13 cellular contexts compared by ENCODE assay signal in the genomic region with DNA sequence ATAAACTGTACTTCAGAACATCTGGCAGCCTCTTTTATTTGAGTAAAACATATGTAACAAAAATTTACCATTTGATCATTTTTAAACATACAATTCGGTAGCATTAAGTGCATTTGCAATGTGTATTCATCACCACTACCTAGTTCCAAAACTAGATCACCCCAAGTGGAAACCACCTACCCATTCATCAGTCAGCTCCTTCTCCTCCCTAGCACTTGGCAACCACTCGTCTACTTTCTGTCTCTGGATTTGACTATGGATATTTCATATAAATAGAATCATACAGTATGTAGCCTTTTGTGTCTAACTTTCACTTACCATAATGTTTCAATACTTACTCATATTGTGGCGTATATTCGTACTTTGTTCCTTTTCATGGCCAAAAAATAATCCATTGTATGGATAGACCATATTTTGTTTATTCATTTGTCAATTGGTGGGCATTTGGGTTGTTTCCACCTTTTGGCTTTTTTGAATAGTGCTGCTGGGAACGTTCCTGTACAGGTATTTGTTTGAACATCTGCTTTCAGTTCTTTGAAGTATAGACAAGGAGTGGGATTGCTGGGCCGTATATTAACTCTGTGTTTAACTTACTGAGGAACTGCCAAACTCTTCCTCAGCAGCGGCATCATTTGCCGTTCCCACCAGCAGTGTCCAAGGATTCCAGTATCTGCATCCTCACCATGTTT. TPM values are rescaled to one million over a fixed set of nuclear protein-coding genes. Genes with fewer than 3 reads are reported as not detected.
DNase-seq lines count a peak whose midpoint lies in the region; ATAC-seq and TF ChIP-seq lines count a peak whose summit lies in the region.
"Had no signal": no experiment of that assay in that cellular context is flagged by ENCODE, and none has a peak within 500 bp of the region (broad histone marks: within the 10 kb centered on the region; RNA-seq: fewer than 3 reads in every experiment).

No MANE protein-coding gene starts in this region.

- POLR2A ChIA-PET in GM10248 (lab: Yijun Ruan, JAX) = no interaction called here
- POLR2A ChIA-PET in activated CD8-positive, alpha-beta T cell treated with anti-CD3 and anti-CD28 coated beads for 36 hours (lab: Charles Lee) = interaction anchor here (0.6 kb wide), 1 partner anchor 171 kb away, joined by 3 read pairs; no protein-coding TSS in a partner anchor

- peaks cover 42% of the 10 kb centered on the region for H3K4me1 ChIP-seq in psoas muscle

- peak overlapping the region; percentile 70 for H3K27ac Mint-ChIP-seq in activated CD8-positive, alpha-beta T cell treated with anti-CD3 and anti-CD28 coated beads for 36 hours
- H3K27ac Mint-ChIP-seq: GM23338 had no signal

- H3K9me3 Mint-ChIP-seq in activated CD8-positive, alpha-beta T cell treated with anti-CD3 and anti-CD28 coated beads for 36 hours = no peaks in the 10 kb centered on the region
- H3K9me3 Mint-ChIP-seq: GM23338 had no signal

- no peaks in the 10 kb centered on the region for H3K27me3 Mint-ChIP-seq in activated CD8-positive, alpha-beta T cell treated with anti-CD3 and anti-CD28 coated beads for 36 hours

- CTCF ChIA-PET in GM10248 (lab: Yijun Ruan, JAX) = interaction anchor here (0.6 to 1.9 kb wide), 4 partner anchors 9 to 130 kb away, joined by 3 to 10 read pairs (median 5); no protein-coding TSS in a partner anchor
- CTCF ChIA-PET in activated CD8-positive, alpha-beta T cell treated with anti-CD3 and anti-CD28 coated beads for 36 hours (lab: Charles Lee) = interaction anchor here (1.3 kb wide), 1 partner anchor 210 kb away, joined by 3 read pairs; no protein-coding TSS in a partner anchor

- peaks cover 37% of the 10 kb centered on the region for H3K36me3 Mint-ChIP-seq in activated CD8-positive, alpha-beta T cell treated with anti-CD3 and anti-CD28 coated beads for 36 hours (ENCODE audit: low read depth)

- H3K9me3 ChIP-seq in psoas muscle = no peaks in the 10 kb centered on the region
- H3K9me3 ChIP-seq: uterus had no signal

- WGBS in psoas muscle, 3 donors = 72 to 84% (median 80%) methylated on average over 8 of the region's 8 CpGs

- intact Hi-C loops in activated CD8-positive, alpha-beta T cell treated with anti-CD3 and anti-CD28 coated beads for 36 hours (cut with micrococcal nuclease) = no loop called here
- intact Hi-C loops in psoas muscle (cut with DNase I) = no loop called here

- peak; percentile 13 for ATAC-seq in GM21825 (IDR thresholded peaks at IDR 0.05; ENCODE audit: unreplicated experiment)
- ATAC-seq in activated CD8-positive, alpha-beta T cell treated with anti-CD3 and anti-CD28 coated beads for 36 hours = no peak
- no peak for ATAC-seq in psoas muscle
- ATAC-seq: GM23338 had no signal

- H3K4me3 ChIP-seq in psoas muscle = no peak overlapping the region
- H3K4me3 ChIP-seq: GM23338, uterus had no signal

- H3K4me3 Mint-ChIP-seq in activated CD8-positive, alpha-beta T cell treated with anti-CD3 and anti-CD28 coated beads for 36 hours = no peak overlapping the region
- H3K4me3 Mint-ChIP-seq: GM23338 had no signal

- H3K36me3 ChIP-seq in psoas muscle (ENCODE audit: insufficient read depth in 1 of 2, low read depth in 1 of 2) = peaks cover 0 to 19% of the 10 kb centered on the region in 2 donors
- H3K36me3 ChIP-seq: uterus had no signal

- TF ChIP-seq CTCF in GM10248 (IDR thresholded peaks at IDR 0.05; ENCODE audit: control extremely low read depth, extremely low read depth, low read depth, missing control alignments) (no peak), psoas muscle (IDR thresholded peaks at IDR 0.05) (no peak)
- no peak for TF ChIP-seq CTCF in activated CD8-positive, alpha-beta T cell treated with anti-CD3 and anti-CD28 coated beads for 36 hours (IDR thresholded peaks at IDR 0.05)

- peak overlapping the region; percentile 76 for H3K27ac ChIP-seq in psoas muscle

- peaks cover 38% of the 10 kb centered on the region for H3K4me1 Mint-ChIP-seq in activated CD8-positive, alpha-beta T cell treated with anti-CD3 and anti-CD28 coated beads for 36 hours (ENCODE audit: low read depth)
- H3K4me1 Mint-ChIP-seq: GM23338 had no signal

- DNase-seq in GM10248 (ENCODE audit: extremely low spot score) (peak; percentile 17), psoas muscle (no peak), NCI-H1436 (lab: John Stamatoyannopoulos, UW) (no peak), SKM-1 (lab: John Stamatoyannopoulos, UW; ENCODE audit: unreplicated experiment) (no peak)
- DNase-seq in activated CD8-positive, alpha-beta T cell treated with anti-CD3 and anti-CD28 coated beads for 36 hours = no peak
- DNase-seq in stimulated activated naive CD4-positive, alpha-beta T cell (lab: John Stamatoyannopoulos, UW) = no peak
- DNase-seq: activated CD4-positive, alpha-beta T cell treated with anti-CD3 and anti-CD28 coated beads, Interleukin-2, amount 50 U/mL, for 4 hours; DMS53; hippocampal formation; NCI-H226; uterus had no signal

- H3K27me3 ChIP-seq in psoas muscle (ENCODE audit: insufficient read depth in 3 of 3, low read length in 2 of 3) = no peaks in the 10 kb centered on the region
- H3K27me3 ChIP-seq: uterus had no signal

RNA-seq across cellular contexts. Expression of gene ADORA2A, which starts 27.2 kb away (rescaled TPM):
- total RNA-seq in activated CD8-positive, alpha-beta T cell treated with anti-CD3 and anti-CD28 coated beads for 36 hours = 10 to 100 TPM; 41.4 to 42.9 TPM
- total RNA-seq in psoas muscle = 1 to 10 TPM in 3 of 4 donors, under 1 TPM in 1; 0.97 to 2.4 (median 1.6) TPM
- polyA plus RNA-seq in psoas muscle = 1 to 10 TPM in 2 of 3 donors, under 1 TPM in 1; 0.97 to 1.7 (median 1.7) TPM

Comparison
In these comparisons a context has a peak if more than half of its experiments do, and no peak if none do; other contexts are left out.
1. RNA of gene ADORA2A, which starts 27.2 kb away (total RNA-seq): 41.4 to 42.9 TPM in activated CD8-positive, alpha-beta T cell treated with anti-CD3 and anti-CD28 coated beads for 36 hours; 0.97 to 2.4 TPM in psoas muscle; every median in the first group is over 10 times any median in the second.